Comparison of ENCODE assay signal across 11 cellular contexts in genomic region chr1:46595127-46595526, GRCh38. TPM values are rescaled to one million over a fixed set of nuclear protein-coding genes. Genes with fewer than 3 reads are reported as not detected.
A peak's percentile ranks its signal among the peaks of the same experiment; 100 is the strongest.
DNase-seq lines count a peak whose midpoint lies in the region; ATAC-seq and TF ChIP-seq lines count a peak whose summit lies in the region.
"Had no signal": no experiment of that assay in that cellular context is flagged by ENCODE, and none has a peak within 500 bp of the region (broad histone marks: within the 10 kb centered on the region; RNA-seq: fewer than 3 reads in every experiment).

No MANE protein-coding gene starts in this region.

- no peak overlapping the region for H2AFZ ChIP-seq in smooth muscle cell (ENCODE audit: low read depth)

- H3K4me1 ChIP-seq in spleen (peaks cover 0 to 75% (median 38%) of the 10 kb centered on the region in 6 donors), smooth muscle cell (ENCODE audit: low read depth) (no peaks in the 10 kb centered on the region)

- ATAC-seq in HG03045 (IDR thresholded peaks at IDR 0.05; ENCODE audit: unreplicated experiment), result no peak

- H3K4me2 ChIP-seq in smooth muscle cell, result no peak overlapping the region

- peaks cover 25% of the 10 kb centered on the region for H4K20me1 ChIP-seq in smooth muscle cell (ENCODE audit: low read depth)

- H3K9me3 ChIP-seq in spleen (no peaks in the 10 kb centered on the region), smooth muscle cell (replicated peaks; ENCODE audit: low read depth) (no peaks in the 10 kb centered on the region)

- H3K36me3 ChIP-seq in spleen, result peaks cover 4 to 58% (median 39%) of the 10 kb centered on the region in 6 donors
- no peaks in the 10 kb centered on the region for H3K36me3 ChIP-seq in smooth muscle cell (ENCODE audit: low read depth)

- no peaks in the 10 kb centered on the region for H3K79me2 ChIP-seq in smooth muscle cell (ENCODE audit: low read depth)

- no peak overlapping the region for H3K9ac ChIP-seq in smooth muscle cell (ENCODE audit: low read depth)

- WGBS in spleen, 5 donors, result 13 to 31% (median 20%) methylated on average over 3 of the region's 3 CpGs
- WGBS in smooth muscle cell (ENCODE audit: low lambda C conversion rate), result 93% methylated on average over 3 of the region's 3 CpGs

- TF ChIP-seq CTCF in HL-60 (IDR thresholded peaks at IDR 0.05; ENCODE audit: insufficient read depth, low read length) (no peak), spleen (IDR thresholded peaks at IDR 0.05 in 8 of 11, conservative IDR thresholded peaks at IDR 0.05 in 3 of 11) (no peak), smooth muscle cell (IDR thresholded peaks at IDR 0.05; ENCODE audit: borderline replicate concordance, insufficient read depth, poor library complexity, severe bottlenecking) (no peak)

- DNase-seq in HL-60 (ENCODE audit: low read depth in 1 of 2, low spot score in 1 of 2) (peak; percentile 84 to 94), SKM-1 treated with dmso at 0.1 percent for 144 hours (lab: John Stamatoyannopoulos, UW; ENCODE audit: unreplicated experiment) (peak; percentile 86), cardiac septum (ENCODE audit: low spot score) (peak; percentile 89), spleen (peak; percentile 86), islet precursor cell (no peak), smooth muscle cell (lab: John Stamatoyannopoulos, UW; ENCODE audit: unreplicated experiment) (no peak)
- DNase-seq: mammary epithelial cell, NCI-H2171 treated with DMSO at 0.1 percent for 48 hours had no signal

- no peak overlapping the region for H3K4me3 ChIP-seq in HL-60 (replicated peaks; ENCODE audit: insufficient read depth, low read length)
- H3K4me3 ChIP-seq in spleen, result peak overlapping the region in 1 of 8 donors; percentile 26
- no peak overlapping the region for H3K4me3 ChIP-seq in smooth muscle cell

- H3K27ac ChIP-seq in HL-60 (replicated peaks) (peak overlapping the region; percentile 74), spleen (peak overlapping the region; percentile 69 to 95 (median 82)), smooth muscle cell (ENCODE audit: low read depth) (no peak overlapping the region)

- H3F3A ChIP-seq in smooth muscle cell (ENCODE audit: low read depth), result no peaks in the 10 kb centered on the region

- H3K27me3 ChIP-seq in HL-60 (ENCODE audit: insufficient read depth, poor library complexity, severe bottlenecking), result no peaks in the 10 kb centered on the region
- H3K27me3 ChIP-seq in spleen (replicated peaks in 1 of 7), result no peaks in the 10 kb centered on the region
- no peaks in the 10 kb centered on the region for H3K27me3 ChIP-seq in smooth muscle cell (ENCODE audit: low read depth)

- intact Hi-C loops in cardiac septum (cut with DNase I) (no loop called here), spleen (cut with DNase I; ENCODE audit: low total_unique reads) (no loop called here)

- TF ChIP-seq POLR2A in spleen (IDR thresholded peaks at IDR 0.05), result no peak

RNA-seq across cellular contexts. Expression of gene MKNK1, which starts 8.9 kb away (rescaled TPM):
- total RNA-seq in cardiac septum (38.2 TPM), spleen (100 to 1,000 TPM in 5 of 7 donors, 10 to 100 TPM in 2; 67.3 to 169 (median 114) TPM), smooth muscle cell (17.9 and 18.7 TPM in 2 replicates)
- polyA plus RNA-seq in spleen (10 to 100 TPM; 19.2 to 42.7 (median 35.6) TPM), smooth muscle cell (11.7 and 17.2 TPM in 2 replicates)

RNA-seq across cellular contexts. Expression of gene MOB3C, which starts 21.5 kb away (rescaled TPM):
- 14.9 TPM for total RNA-seq in cardiac septum
- 10 to 100 TPM; 20.6 to 27.5 (median 24.5) TPM for total RNA-seq in spleen
- 10 to 100 TPM in 2 of 3 donors, 1 to 10 TPM in 1; 8.2 to 17.6 (median 11.9) TPM for polyA plus RNA-seq in spleen
- 5.3 and 9.3 TPM in 2 replicates for total RNA-seq in smooth muscle cell
- 5.5 and 8.8 TPM in 2 replicates for polyA plus RNA-seq in smooth muscle cell

RNA-seq across cellular contexts. Expression of gene KNCN, which starts 43.7 kb away (rescaled TPM):
- total RNA-seq in cardiac septum (not detected), spleen (not detected), smooth muscle cell (not detected in 2 replicates)
- polyA plus RNA-seq in spleen (not detected), smooth muscle cell (not detected in 2 replicates)
- total RNA-seq: bronchial epithelial cell, Daoy, mammary epithelial cell had no signal
- polyA plus RNA-seq: mammary epithelial cell had no signal

Comparison
In these comparisons a context has a peak if more than half of its experiments do, and no peak if none do; other contexts are left out.
1. DNase-seq: peak in HL-60 (2 of 2), SKM-1 treated with dmso at 0.1 percent for 144 hours (single experiment), cardiac septum (single experiment) and spleen (single experiment); none in islet precursor cell (single experiment) and smooth muscle cell (single experiment).